ENCODE assay signal across 10 cellular contexts in the genomic region with DNA sequence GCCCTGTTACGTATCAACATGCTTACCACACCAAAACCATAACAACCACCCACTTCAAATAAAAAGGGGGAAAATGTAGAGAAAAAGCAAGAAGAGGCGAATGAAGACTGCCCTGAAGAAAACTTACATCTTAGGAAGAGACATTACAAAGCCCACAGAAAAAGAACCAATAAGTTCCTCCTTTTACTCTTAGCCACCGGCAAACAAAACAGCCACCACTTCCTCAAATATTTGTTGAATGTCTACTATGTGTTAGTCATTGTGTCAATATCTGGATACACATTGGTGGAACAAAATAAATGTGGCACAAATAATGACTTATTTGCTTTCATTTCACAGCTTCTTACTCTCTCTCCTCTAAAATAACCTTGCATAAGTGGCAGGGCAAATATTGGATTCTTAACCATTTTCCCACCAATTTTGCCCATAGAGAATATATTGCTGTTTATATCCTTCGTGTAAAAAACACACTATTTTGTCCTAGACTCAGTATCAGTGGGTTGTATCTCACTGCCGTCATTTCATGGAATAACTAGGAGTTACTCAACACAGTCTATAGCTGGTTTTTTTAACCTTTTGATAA.
A peak's percentile ranks its signal among the peaks of the same experiment; 100 is the strongest.
DNase-seq lines count a peak whose midpoint lies in the region; ATAC-seq, FAIRE-seq and TF ChIP-seq lines count a peak whose summit lies in the region.
"Had no signal": no experiment of that assay in that cellular context is flagged by ENCODE, and none has a peak within 500 bp of the region (broad histone marks: within the 10 kb centered on the region; RNA-seq: fewer than 3 reads in every experiment).

No MANE protein-coding gene starts in this region.

- FAIRE-seq in urothelium cell line (lab: Jason Lieb, UNC), result peak; percentile 91

- TF ChIP-seq CTCF in heart left ventricle (IDR thresholded peaks at IDR 0.05) (no peak), RWPE2 (IDR thresholded peaks at IDR 0.05; ENCODE audit: poor library complexity, severe bottlenecking) (no peak), foreskin keratinocyte (conservative IDR thresholded peaks at IDR 0.05) (no peak)

- no peak for TF ChIP-seq POLR2A in heart left ventricle (IDR thresholded peaks at IDR 0.05)

- H3K27me3 ChIP-seq in heart left ventricle (no peaks in the 10 kb centered on the region), RWPE2 (ENCODE audit: insufficient read depth, poor library complexity, severe bottlenecking) (no peaks in the 10 kb centered on the region), foreskin keratinocyte (no peaks in the 10 kb centered on the region)
- H3K27me3 ChIP-seq: BLaER1 treated with 17β-estradiol and CSF1 and Interleukin-3, amounts not matched to agents 10 nM and 100 nM; uterus had no signal

- no peak overlapping the region for H3K4me3 ChIP-seq in heart left ventricle
- H3K4me3 ChIP-seq in RWPE2 (ENCODE audit: severe bottlenecking), result no peak overlapping the region
- H3K4me3 ChIP-seq: BLaER1 treated with 17β-estradiol and CSF1 and Interleukin-3, amounts not matched to agents 10 nM and 100 nM; uterus had no signal

- ATAC-seq in heart left ventricle, result no peak
- no peak for ATAC-seq in Right ventricle myocardium inferior
- peak; percentile 90 for ATAC-seq in RWPE2 (ENCODE audit: low read depth)
- ATAC-seq in foreskin keratinocyte, result peak; percentile 51

- WGBS in heart left ventricle, 4 donors, result 64 to 76% (median 70%) methylated on average over 5 of the region's 5 CpGs

- intact Hi-C loops in heart left ventricle (cut with DNase I), result no loop called here
- intact Hi-C loops in Right ventricle myocardium inferior (cut with DNase I), result no loop called here

- DNase-seq in heart left ventricle (no peak), Right ventricle myocardium inferior (ENCODE audit: missing footprints) (no peak), RWPE2 (ENCODE audit: low spot score) (no peak), foreskin keratinocyte (peak; percentile 29 to 44), urothelium cell line (ENCODE audit: low spot score) (peak; percentile 28), T-helper 9 cell (no peak), cerebellar nuclear complex (lab: John Stamatoyannopoulos, UW) (no peak)
- no peak for DNase-seq in activated CD8-positive, alpha-beta memory T cell treated with anti-CD3 and anti-CD28 coated beads, Interleukin-2, amount 50 U/mL, for 4 hours
- DNase-seq: uterus had no signal

- peak overlapping the region; percentile 41 to 91 (median 75) for H3K27ac ChIP-seq in heart left ventricle
- peak overlapping the region; percentile 77 for H3K27ac ChIP-seq in RWPE2 (ENCODE audit: poor library complexity, severe bottlenecking)
- no peak overlapping the region for H3K27ac ChIP-seq in foreskin keratinocyte
- H3K27ac ChIP-seq: uterus had no signal

- H3K36me3 ChIP-seq in heart left ventricle (peaks cover 0 to 13% (median 0%) of the 10 kb centered on the region in 9 donors), RWPE2 (ENCODE audit: low read depth) (no peaks in the 10 kb centered on the region)
- H3K36me3 ChIP-seq: BLaER1 treated with 17β-estradiol and CSF1 and Interleukin-3, amounts not matched to agents 10 nM and 100 nM; uterus had no signal

- H3K9me3 ChIP-seq in heart left ventricle (no peaks in the 10 kb centered on the region), RWPE2 (ENCODE audit: severe bottlenecking) (no peaks in the 10 kb centered on the region)
- H3K9me3 ChIP-seq: BLaER1 treated with 17β-estradiol and CSF1 and Interleukin-3, amounts not matched to agents 10 nM and 100 nM; uterus had no signal

- H3K4me1 ChIP-seq in heart left ventricle, result peaks cover 0 to 70% (median 29%) of the 10 kb centered on the region in 12 donors
- peaks cover 29% of the 10 kb centered on the region for H3K4me1 ChIP-seq in RWPE2 (ENCODE audit: insufficient read depth, poor library complexity, severe bottlenecking)
- H3K4me1 ChIP-seq in foreskin keratinocyte, result no peaks in the 10 kb centered on the region
- H3K4me1 ChIP-seq: uterus had no signal

Comparison
In these comparisons a context has a peak if more than half of its experiments do, and no peak if none do; other contexts are left out.
1. ATAC-seq: peak in RWPE2 (single experiment) and foreskin keratinocyte (single experiment); none in heart left ventricle (0 of 4) and Right ventricle myocardium inferior (single experiment).
2. DNase-seq: peak in foreskin keratinocyte (2 of 2) and urothelium cell line (single experiment); none in heart left ventricle (0 of 5), Right ventricle myocardium inferior (single experiment), RWPE2 (single experiment), T-helper 9 cell (single experiment), activated CD8-positive, alpha-beta memory T cell treated with anti-CD3 and anti-CD28 coated beads, Interleukin-2, amount 50 U/mL, for 4 hours (single experiment) and cerebellar nuclear complex (0 of 2).